In genomic region chr12:34384693-34385092, GRCh38 we compare ENCODE assay signal across 29 cellular contexts.
"Had no signal": no experiment of that assay in that cellular context is flagged by ENCODE, and none has a peak within 500 bp of the region (broad histone marks: within the 10 kb centered on the region; RNA-seq: fewer than 3 reads in every experiment).

No MANE protein-coding gene starts in this region.

- H3K27me3 Mint-ChIP-seq: dendritic cell treated with granulocyte-macrophage colony-stimulating factor and Interleukin-4, amounts not matched to agents 40 ng/mL and 50 ng/mL, for 4 days had no signal

- H3K27ac ChIP-seq: colonic mucosa, coronary artery, dorsolateral prefrontal cortex, epithelial cell of prostate, esophagus muscularis mucosa, esophagus squamous epithelium, foreskin keratinocyte, gastrocnemius medialis, gastroesophageal sphincter, heart left ventricle, heart right ventricle had no signal

- H3K4me3 Mint-ChIP-seq: dendritic cell treated with granulocyte-macrophage colony-stimulating factor and Interleukin-4, amounts not matched to agents 40 ng/mL and 50 ng/mL, for 4 days; effector memory CD8-positive, alpha-beta T cell; endodermal cell had no signal

- FAIRE-seq: colon, endometrium, endothelial cell of umbilical vein, frontal cortex had no signal

- H3K4me1 ChIP-seq: colonic mucosa, esophagus muscularis mucosa, esophagus squamous epithelium, foreskin keratinocyte, gastrocnemius medialis, gastroesophageal sphincter, heart left ventricle, heart right ventricle had no signal

- H3K27me3 ChIP-seq: colonic mucosa, esophagus squamous epithelium, foreskin keratinocyte, gastrocnemius medialis had no signal

- H3K9me3 ChIP-seq: colonic mucosa, gastrocnemius medialis had no signal

- H3K4me1 Mint-ChIP-seq: endodermal cell had no signal

- H3K27ac Mint-ChIP-seq: dendritic cell treated with granulocyte-macrophage colony-stimulating factor and Interleukin-4, amounts not matched to agents 40 ng/mL and 50 ng/mL, for 4 days; effector memory CD8-positive, alpha-beta T cell; endodermal cell had no signal

- H3K4me3 ChIP-seq: colonic mucosa, coronary artery, dorsolateral prefrontal cortex, esophagus muscularis mucosa, esophagus squamous epithelium, gastrocnemius medialis, gastroesophageal sphincter, heart left ventricle, heart right ventricle had no signal

- H3K36me3 ChIP-seq: colonic mucosa, esophagus muscularis mucosa, esophagus squamous epithelium, gastrocnemius medialis, gastroesophageal sphincter, heart left ventricle, heart right ventricle had no signal

- ATAC-seq: effector memory CD8-positive, alpha-beta T cell; esophagus mucosa; foreskin keratinocyte; gastrocnemius medialis; gastroesophageal sphincter; heart left ventricle; heart right ventricle had no signal

- DNase-seq: colonic mucosa; cortex of kidney; dermis blood vessel endothelial cell; dorsolateral prefrontal cortex; effector CD4-positive, alpha-beta T cell; effector CD8-positive, alpha-beta T cell; effector memory CD4-positive, alpha-beta T cell; effector memory CD8-positive, alpha-beta T cell; endodermal cell; erythroblast; esophagus squamous epithelium; foreskin fibroblast; foreskin keratinocyte; foreskin melanocyte; gastrocnemius medialis; glutamatergic neuron; head of caudate nucleus; heart left ventricle; heart right ventricle had no signal
